In genomic region chr4:41432889-41433288, GRCh38 we compare ENCODE assay signal across 11 cellular contexts.
DNase-seq lines count a peak whose midpoint lies in the region; ATAC-seq and TF ChIP-seq lines count a peak whose summit lies in the region.
"Had no signal": no experiment of that assay in that cellular context is flagged by ENCODE, and none has a peak within 500 bp of the region (broad histone marks: within the 10 kb centered on the region; RNA-seq: fewer than 3 reads in every experiment).

No MANE protein-coding gene starts in this region.

- H3K9me3 ChIP-seq in lung (ENCODE audit: control insufficient read depth in 2 of 2, insufficient read depth in 1 of 2, low read length in 1 of 2) (no peaks in the 10 kb centered on the region), esophagus muscularis mucosa (no peaks in the 10 kb centered on the region), prostate gland (no peaks in the 10 kb centered on the region)

- H3K9me3 Mint-ChIP-seq in activated T-cell treated with anti-CD3 and anti-CD28 coated beads, Interleukin-2, amount 50 U/mL, for 72 hours, result no peaks in the 10 kb centered on the region
- H3K9me3 Mint-ChIP-seq: natural killer cell had no signal

- TF ChIP-seq POLR2A in esophagus muscularis mucosa (IDR thresholded peaks at IDR 0.05; ENCODE audit: low read depth) (no peak), prostate gland (IDR thresholded peaks at IDR 0.05) (no peak)

- no peaks in the 10 kb centered on the region for H3K4me1 Mint-ChIP-seq in activated T-cell treated with anti-CD3 and anti-CD28 coated beads, Interleukin-2, amount 50 U/mL, for 72 hours (ENCODE audit: low read depth)
- H3K4me1 Mint-ChIP-seq: natural killer cell had no signal

- ATAC-seq in lung (ENCODE audit: insufficient read depth, low FRiP score), result peak; percentile 35
- no peak for ATAC-seq in activated T-cell treated with anti-CD3 and anti-CD28 coated beads, Interleukin-2, amount 50 U/mL, for 72 hours (replicated peaks in 1 of 2)
- ATAC-seq: natural killer cell had no signal

- H3K4me3 Mint-ChIP-seq in activated T-cell treated with anti-CD3 and anti-CD28 coated beads, Interleukin-2, amount 50 U/mL, for 72 hours, result no peak overlapping the region
- H3K4me3 Mint-ChIP-seq: natural killer cell had no signal

- no peaks in the 10 kb centered on the region for H3K27me3 Mint-ChIP-seq in activated T-cell treated with anti-CD3 and anti-CD28 coated beads, Interleukin-2, amount 50 U/mL, for 72 hours (ENCODE audit: low read depth)

- 46 to 52% methylated on average over 5 of the region's 5 CpGs for WGBS in lung, 2 donors
- WGBS in esophagus muscularis mucosa, result 62% methylated on average over 5 of the region's 5 CpGs
- WGBS in prostate gland, result 55% methylated on average over 5 of the region's 5 CpGs

- TF ChIP-seq EP300 in esophagus muscularis mucosa (IDR thresholded peaks at IDR 0.05), result no peak

- peaks cover 13 to 40% of the 10 kb centered on the region in 2 donors for H3K4me1 ChIP-seq in lung (ENCODE audit: control insufficient read depth in 2 of 2, insufficient read depth in 2 of 2, low read length in 2 of 2)
- H3K4me1 ChIP-seq in esophagus muscularis mucosa, result peaks cover 62 to 88% (median 81%) of the 10 kb centered on the region in 4 donors
- peaks cover 12% of the 10 kb centered on the region for H3K4me1 ChIP-seq in prostate gland (replicated peaks)

- TF ChIP-seq CTCF in lung (IDR thresholded peaks at IDR 0.05; ENCODE audit: control extremely low read depth, extremely low read depth), result no peak
- no peak for TF ChIP-seq CTCF in esophagus muscularis mucosa (IDR thresholded peaks at IDR 0.05)
- no peak for TF ChIP-seq CTCF in prostate gland (IDR thresholded peaks at IDR 0.05)

- H3K36me3 Mint-ChIP-seq in activated T-cell treated with anti-CD3 and anti-CD28 coated beads, Interleukin-2, amount 50 U/mL, for 72 hours (ENCODE audit: insufficient read depth in 2 of 2), result no peaks in the 10 kb centered on the region
- H3K36me3 Mint-ChIP-seq: natural killer cell had no signal

- no peak overlapping the region for H3K4me3 ChIP-seq in lung
- no peak overlapping the region for H3K4me3 ChIP-seq in esophagus muscularis mucosa
- no peak overlapping the region for H3K4me3 ChIP-seq in prostate gland

- DNase-seq in A172 (ENCODE audit: low spot score) (peak; percentile 61), HT1080 (ENCODE audit: low read depth) (peak; percentile 71), lung (ENCODE audit: low spot score) (no peak), esophagus muscularis mucosa (ENCODE audit: extremely low spot score) (no peak), SIG-M5 (lab: John Stamatoyannopoulos, UW) (no peak), prostate gland (ENCODE audit: low spot score) (no peak)
- DNase-seq in activated T-cell treated with anti-CD3 and anti-CD28 coated beads, Interleukin-2, amount 50 U/mL, for 72 hours, result no peak
- DNase-seq: activated T-cell treated with anti-CD3 and anti-CD28 coated beads, Interleukin-2, amount 50 U/mL, for 48 hours; natural killer cell had no signal

- H3K36me3 ChIP-seq in lung (ENCODE audit: control insufficient read depth in 2 of 2, insufficient read depth in 2 of 2, low read length in 2 of 2), result no peaks in the 10 kb centered on the region
- H3K36me3 ChIP-seq in esophagus muscularis mucosa, result no peaks in the 10 kb centered on the region
- H3K36me3 ChIP-seq in prostate gland, result no peaks in the 10 kb centered on the region

- H3K27ac ChIP-seq in cingulate gyrus (ENCODE audit: low read depth, low read length) (peak overlapping the region; percentile 33), lung (ENCODE audit: low read depth in 1 of 2, low read length in 1 of 2) (no peak overlapping the region), esophagus muscularis mucosa (replicated peaks in 1 of 4) (peak overlapping the region in 2 of 4 donors; percentile 80), prostate gland (no peak overlapping the region)
- H3K27ac ChIP-seq: HL-60 had no signal

- intact Hi-C loops in esophagus muscularis mucosa (cut with DNase I), result no loop called here
- intact Hi-C loops in prostate gland (cut with DNase I), result no loop called here

- H3K27ac Mint-ChIP-seq in activated T-cell treated with anti-CD3 and anti-CD28 coated beads, Interleukin-2, amount 50 U/mL, for 72 hours, result no peak overlapping the region
- H3K27ac Mint-ChIP-seq: natural killer cell had no signal

- H3K27me3 ChIP-seq in lung (ENCODE audit: control insufficient read depth, insufficient read depth), result no peaks in the 10 kb centered on the region
- no peaks in the 10 kb centered on the region for H3K27me3 ChIP-seq in esophagus muscularis mucosa
- H3K27me3 ChIP-seq in prostate gland (replicated peaks; ENCODE audit: insufficient read depth), result no peaks in the 10 kb centered on the region

Comparison
In these comparisons a context has a peak if more than half of its experiments do, and no peak if none do; other contexts are left out.
1. DNase-seq: peak in A172 (single experiment) and HT1080 (single experiment); none in lung (single experiment), esophagus muscularis mucosa (single experiment), SIG-M5 (single experiment), prostate gland (single experiment) and activated T-cell treated with anti-CD3 and anti-CD28 coated beads, Interleukin-2, amount 50 U/mL, for 72 hours (0 of 2).